8 cellular contexts compared by ENCODE assay signal in genomic region chr17:28371245-28372202, GRCh38. TPM values are rescaled to one million over a fixed set of nuclear protein-coding genes. Genes with fewer than 3 reads are reported as not detected.
DNase-seq lines count a peak whose midpoint lies in the region; ATAC-seq, FAIRE-seq and TF ChIP-seq lines count a peak whose summit lies in the region.

Gene SARM1 (plus strand): TSS chr17:28371694. CDS start chr17:28372033, 339 bp downstream.

- peak; percentile 91 for DNase-seq in Caki2 (ENCODE audit: low read depth)
- DNase-seq in Jurkat, Clone E6-1 (ENCODE audit: low read depth, low spot score): peak; percentile 75
- DNase-seq in SK-N-SH: peak; percentile 98
- DNase-seq in activated naive CD4-positive, alpha-beta T cell treated with anti-CD3 and anti-CD28 coated beads, Interleukin-2, amount 50 U/mL, for 72 hours (ENCODE audit: low spot score in 2 of 2): peak; percentile 84 to 91
- DNase-seq in cardiac muscle cell (ENCODE audit: low read depth in 1 of 2, low spot score in 1 of 2): peak; percentile 95 to 97
- DNase-seq in pancreas: peak; percentile 64 to 87 (median 79)

- TF ChIP-seq CTCF in SK-N-SH (IDR thresholded peaks at IDR 0.05) (no peak), cardiac muscle cell (IDR thresholded peaks at IDR 0.05; ENCODE audit: low read depth, low read length) (no peak), pancreas (IDR thresholded peaks at IDR 0.05) (no peak)

- intact Hi-C loops in pancreas (cut with DNase I): no loop called here

- in situ Hi-C loops in Caki2 (cut with HindIII; ENCODE audit: low pct_unique_long_range_greater_than_20kb, low sequenced_read_pairs): no loop called here

- H3K36me3 ChIP-seq in SK-N-SH (replicated peaks in 1 of 2; ENCODE audit: control insufficient read depth in 1 of 2, insufficient read depth in 2 of 2, low read length in 1 of 2) (no peaks in the 10 kb centered on the region), cardiac muscle cell (no peaks in the 10 kb centered on the region), pancreas (no peaks in the 10 kb centered on the region), thymus (ENCODE audit: control insufficient read depth, insufficient read depth) (no peaks in the 10 kb centered on the region)

- peak within 1 kb of the TSS; percentile 96 for H3K4me2 ChIP-seq in SK-N-SH

- no peak for TF ChIP-seq RAD21 in SK-N-SH (IDR thresholded peaks at IDR 0.05; ENCODE audit: low read length)

- peak within 1 kb of the TSS; percentile 71 for H3K4me3 ChIP-seq in Jurkat, Clone E6-1 (ENCODE audit: low read length)
- H3K4me3 ChIP-seq in SK-N-SH (ENCODE audit: low read depth in 2 of 2, low read length in 1 of 2): peak within 1 kb of the TSS; percentile 60 to 84
- H3K4me3 ChIP-seq in cardiac muscle cell: peak within 1 kb of the TSS; percentile 22
- H3K4me3 ChIP-seq in pancreas: peak within 1 kb of the TSS; percentile 17 to 54 (median 38)
- H3K4me3 ChIP-seq in thymus (ENCODE audit: low read length): peak within 1 kb of the TSS; percentile 68

- H3K36me3 Mint-ChIP-seq in activated naive CD4-positive, alpha-beta T cell treated with anti-CD3 and anti-CD28 coated beads, Interleukin-2, amount 50 U/mL, for 72 hours: peaks cover 0 to 16% of the 10 kb centered on the region in 2 donors

- WGBS in SK-N-SH (ENCODE audit: low lambda C conversion rate): under 1% methylated on average over 29 of the region's 80 CpGs
- WGBS in pancreas, 2 donors: 2% methylated on average over 62 to 80 of the region's 80 CpGs
- WGBS in thymus: under 1% methylated on average over 80 of the region's 80 CpGs

- POLR2A ChIA-PET in SK-N-SH (lab: Yijun Ruan, JAX): interaction anchor here (0.9 to 4.5 kb wide), 5 partner anchors 11 to 117 kb away, joined by 3 to 34 read pairs (median 3); partner anchors contain the start of genes IFT20, POLDIP2 and TNFAIP1

- H3K79me2 ChIP-seq in SK-N-SH (ENCODE audit: insufficient read depth): peaks cover 39% of the 10 kb centered on the region

- peak within 1 kb of the TSS; percentile 82 to 94 for H3K27ac Mint-ChIP-seq in activated naive CD4-positive, alpha-beta T cell treated with anti-CD3 and anti-CD28 coated beads, Interleukin-2, amount 50 U/mL, for 72 hours

- CTCF ChIA-PET in SK-N-SH (lab: Yijun Ruan, JAX): interaction anchor here (1.4 kb wide), 1 partner anchor 45 kb away, joined by 3 read pairs; no protein-coding TSS in a partner anchor

- H3K4me1 ChIP-seq in SK-N-SH (ENCODE audit: control insufficient read depth in 1 of 2, insufficient read depth in 2 of 2, low read depth in 1 of 2, low read length in 1 of 2) (peaks cover 15 to 28% of the 10 kb centered on the region in 2 experiments), cardiac muscle cell (ENCODE audit: low read depth) (peaks cover 12% of the 10 kb centered on the region), pancreas (peaks cover 9 to 28% (median 13%) of the 10 kb centered on the region in 3 donors), thymus (ENCODE audit: control insufficient read depth, insufficient read depth, low read length) (peaks cover 14% of the 10 kb centered on the region)

- no peak for TF ChIP-seq EP300 in SK-N-SH (IDR thresholded peaks at IDR 0.05; ENCODE audit: borderline replicate concordance in 1 of 2, low read depth in 1 of 2, low read length in 1 of 2)

- FAIRE-seq in pancreas (lab: Jason Lieb, UNC): no peak

- H3K27me3 ChIP-seq in SK-N-SH (ENCODE audit: insufficient read depth): no peaks in the 10 kb centered on the region
- peaks cover 16% of the 10 kb centered on the region for H3K27me3 ChIP-seq in cardiac muscle cell
- H3K27me3 ChIP-seq in pancreas: no peaks in the 10 kb centered on the region
- H3K27me3 ChIP-seq in thymus (ENCODE audit: control insufficient read depth, insufficient read depth): peaks cover 8% of the 10 kb centered on the region

- H2AFZ ChIP-seq in SK-N-SH (ENCODE audit: low read depth): peak within 1 kb of the TSS; percentile 82

- no peaks in the 10 kb centered on the region for H3K9me3 ChIP-seq in SK-N-SH
- no peaks in the 10 kb centered on the region for H3K9me3 ChIP-seq in cardiac muscle cell (ENCODE audit: low read depth)
- no peaks in the 10 kb centered on the region for H3K9me3 ChIP-seq in pancreas
- peaks cover 1% of the 10 kb centered on the region for H3K9me3 ChIP-seq in thymus (ENCODE audit: control insufficient read depth)

- peak; percentile 73 for ATAC-seq in GM21423 (IDR thresholded peaks at IDR 0.05; ENCODE audit: unreplicated experiment)
- ATAC-seq in activated naive CD4-positive, alpha-beta T cell treated with anti-CD3 and anti-CD28 coated beads, Interleukin-2, amount 50 U/mL, for 72 hours: peak; percentile 87 to 95
- peak; percentile 50 to 81 (median 78) for ATAC-seq in pancreas

- H3K9me2 ChIP-seq in SK-N-SH: no peaks in the 10 kb centered on the region

- peaks cover 15% of the 10 kb centered on the region for H3F3A ChIP-seq in SK-N-SH (replicated peaks; ENCODE audit: insufficient read depth)

- H3K9ac ChIP-seq in SK-N-SH: peak within 1 kb of the TSS; percentile 81

- no peaks in the 10 kb centered on the region for H3K9me3 Mint-ChIP-seq in activated naive CD4-positive, alpha-beta T cell treated with anti-CD3 and anti-CD28 coated beads, Interleukin-2, amount 50 U/mL, for 72 hours

- H4K20me1 ChIP-seq in SK-N-SH (ENCODE audit: insufficient read depth): peaks cover 31% of the 10 kb centered on the region

- H3K27ac ChIP-seq in SK-N-SH (ENCODE audit: low read depth in 2 of 2, low read length in 1 of 2): peak within 1 kb of the TSS; percentile 73 to 90
- peak within 1 kb of the TSS; percentile 77 for H3K27ac ChIP-seq in cardiac muscle cell
- peak within 1 kb of the TSS; percentile 22 to 75 (median 50) for H3K27ac ChIP-seq in pancreas
- H3K27ac ChIP-seq in thymus (ENCODE audit: low read depth): peak within 1 kb of the TSS; percentile 36

TF ChIP-seq in SK-N-SH, 30 proteins besides CTCF, POLR2A, EP300 and RAD21 (continues in another document):
- TF ChIP-seq SIN3A (IDR thresholded peaks at IDR 0.05; ENCODE audit: borderline replicate concordance, low read depth, low read length) (no peak), TAF1 (IDR thresholded peaks at IDR 0.05; ENCODE audit: borderline replicate concordance, low read depth, low read length) (peak; percentile 20; the same call in 1 of the 2 replicates), TEAD4 (IDR thresholded peaks at IDR 0.05; ENCODE audit: borderline replicate concordance, insufficient read depth) (no peak), MXI1 (IDR thresholded peaks at IDR 0.05; ENCODE audit: low read depth, low read length) (peak; percentile 78), GABPA (IDR thresholded peaks at IDR 0.05; ENCODE audit: low read depth) (no peak), CHD2 (IDR thresholded peaks at IDR 0.05; ENCODE audit: low read length, partially characterized antibody) (peak; percentile 36), MAX (IDR thresholded peaks at IDR 0.05; ENCODE audit: low read depth) (no peak; the same call in 1 of the 2 replicates), GATA2 (CRISPR knock-in tag; IDR thresholded peaks at IDR 0.05) (no peak), TCF12 (IDR thresholded peaks at IDR 0.05) (no peak), EZH2phosphoT487 (IDR thresholded peaks at IDR 0.05; ENCODE audit: borderline replicate concordance, low read depth) (no peak), YY1 (IDR thresholded peaks at IDR 0.05; ENCODE audit: low read depth) (no peak), RFX5 (IDR thresholded peaks at IDR 0.05; ENCODE audit: low read length) (no peak), IRF3 (IDR thresholded peaks at IDR 0.05; ENCODE audit: low read depth, low read length) (no peak), NRF1 (IDR thresholded peaks at IDR 0.05; ENCODE audit: low read depth, low read length) (peak; percentile 70), FOSL2 (IDR thresholded peaks at IDR 0.05; ENCODE audit: borderline replicate concordance, low read depth) (no peak), NFIC (IDR thresholded peaks at IDR 0.05; ENCODE audit: borderline replicate concordance) (no peak), USF2 (IDR thresholded peaks at IDR 0.05; ENCODE audit: borderline replicate concordance, low read depth, low read length) (peak; percentile 83)

RNA-seq across cellular contexts. Expression of gene SARM1, which starts in this region (rescaled TPM):
- 4.2 and 5.0 TPM in 2 replicates for total RNA-seq in Caki2 (2014; rRNA removed; shearing (Covaris generic); ENCODE audit: low replicate concordance)
- 3.7 TPM for polyA plus RNA-seq in Jurkat, Clone E6-1 (2012; ENCODE audit: insufficient read depth, insufficient read length)
- 17.4 and 17.9 TPM in 2 replicates for polyA plus RNA-seq in SK-N-SH (2012; rRNA removed)
- 5.9 and 12.5 TPM in 2 replicates for polyA plus RNA-seq in SK-N-SH (2012; cell fraction: cytosol; rRNA removed)
- polyA plus RNA-seq in SK-N-SH (2012; cell fraction: nucleus; rRNA removed): 40.1 and 57.3 TPM in 2 replicates
- total RNA-seq in activated naive CD4-positive, alpha-beta T cell treated with anti-CD3 and anti-CD28 coated beads, Interleukin-2, amount 50 U/mL, for 72 hours: 10 to 100 TPM; 13.9 to 29.5 TPM
- 11.5 and 13.4 TPM in 2 replicates for total RNA-seq in cardiac muscle cell
- 5.5 and 8.9 TPM in 2 replicates for polyA plus RNA-seq in cardiac muscle cell
- 10 to 100 TPM; 14.2 to 22.1 (median 17.4) TPM for total RNA-seq in pancreas
- 10 to 100 TPM; 15.7 to 19.0 TPM for polyA plus RNA-seq in pancreas
- polyA plus RNA-seq in thymus: 5.4 TPM

Comparison
In these comparisons a context has a peak if more than half of its experiments do, and no peak if none do; other contexts are left out.
1. Peak in every context shown above with its lines: DNase-seq, ATAC-seq, H3K4me3 ChIP-seq and H3K27ac ChIP-seq.
2. H3K4me3 ChIP-seq: peak in every context shown above with its lines; median percentile 72 in SK-N-SH; 71 in Jurkat, Clone E6-1; 68 in thymus; 38 in pancreas; 22 in cardiac muscle cell.